Comparison of ENCODE assay signal across 19 cellular contexts in the genomic region with DNA sequence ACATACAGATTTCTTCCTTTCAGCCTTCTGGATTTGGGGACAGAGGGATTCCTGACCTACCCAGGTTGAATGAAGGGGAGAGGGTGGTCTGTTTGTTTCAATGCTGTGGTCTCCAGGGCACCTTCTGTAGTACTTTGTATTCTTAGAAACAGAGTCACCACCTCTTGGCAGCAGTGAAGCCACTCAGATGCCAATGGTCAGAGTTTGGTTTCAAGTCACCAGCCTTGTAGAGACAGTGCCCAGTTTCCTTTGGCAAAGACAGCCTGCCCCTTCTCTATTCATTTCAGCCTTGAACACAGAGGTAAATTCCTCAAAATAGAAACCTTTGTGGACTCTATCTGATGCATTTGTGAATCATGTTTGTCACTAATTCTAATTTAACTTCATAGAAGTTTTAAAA.
A peak's percentile ranks its signal among the peaks of the same experiment; 100 is the strongest.
DNase-seq lines count a peak whose midpoint lies in the region; ATAC-seq and TF ChIP-seq lines count a peak whose summit lies in the region.
"Had no signal": no experiment of that assay in that cellular context is flagged by ENCODE, and none has a peak within 500 bp of the region (broad histone marks: within the 10 kb centered on the region; RNA-seq: fewer than 3 reads in every experiment).

No MANE protein-coding gene starts in this region.

- TF ChIP-seq CTCF in adrenal gland (IDR thresholded peaks at IDR 0.05): no peak
- no peak for TF ChIP-seq CTCF in thyroid gland (IDR thresholded peaks at IDR 0.05)

- H3K27me3 Mint-ChIP-seq in T-helper 17 cell: peaks cover 62% of the 10 kb centered on the region

- intact Hi-C loops in adrenal gland (cut with DNase I): loop anchor here (5.0 to 10.0 kb wide), 2 partner anchors 483 to 565 kb away; no protein-coding TSS in a partner anchor
- intact Hi-C loops in thyroid gland (cut with DNase I): loop anchor here (10.0 kb wide), 1 partner anchor 483 kb away; no protein-coding TSS in a partner anchor

- no peak overlapping the region for H3K18ac ChIP-seq in mesenchymal stem cell (ENCODE audit: low read depth in 1 of 2, low read length in 2 of 2)

- no peak overlapping the region for H2BK15ac ChIP-seq in mesenchymal stem cell (ENCODE audit: low read depth, poor library complexity, severe bottlenecking)

- H3K27me3 ChIP-seq in adrenal gland: no peaks in the 10 kb centered on the region
- H3K27me3 ChIP-seq in thyroid gland: no peaks in the 10 kb centered on the region
- H3K27me3 ChIP-seq in mesenchymal stem cell (ENCODE audit: control insufficient read depth in 1 of 2, insufficient read depth in 1 of 2, low read length in 2 of 2): no peaks in the 10 kb centered on the region
- H3K27me3 ChIP-seq: upper lobe of right lung had no signal

- no peak overlapping the region for H3K23ac ChIP-seq in mesenchymal stem cell (ENCODE audit: low read length in 2 of 2)

- no peak overlapping the region for H2AK5ac ChIP-seq in mesenchymal stem cell (ENCODE audit: low read length, severe bottlenecking)

- no peak overlapping the region for H3K4me3 Mint-ChIP-seq in T-helper 17 cell
- H3K4me3 Mint-ChIP-seq: activated CD4-positive, alpha-beta memory T cell treated with anti-CD3 and anti-CD28 coated beads, Interleukin-2, amount 10 ng/mL, durations not matched to agents 7 days and 5 days; dendritic cell treated with granulocyte-macrophage colony-stimulating factor and Interleukin-4, amounts not matched to agents 40 ng/mL and 50 ng/mL, for 4 days; stimulated activated naive CD8-positive, alpha-beta T cell treated with anti-CD3 and anti-CD28 coated beads, Interleukin-15, Interleukin-2, amounts not matched to agents 100 ng/mL and 50 ng/mL, for 24 hours; T-helper 1 cell treated with Interleukin-12 subunit alpha and Interleukin-12 subunit beta and Interleukin-4 antibody, amounts not matched to agents 30 μg/mL and 1 μg/mL, for 36 hours had no signal

- DNase-seq in adrenal gland: peak in 5 of 7 donors; percentile 27 to 64 (median 42)
- DNase-seq in globus pallidus (ENCODE audit: low spot score): peak; percentile 56
- DNase-seq in myocyte (ENCODE audit: low read depth): peak; percentile 91
- peak; percentile 22 to 60 for DNase-seq in thyroid gland
- DNase-seq in RPMI8226: no peak
- DNase-seq in T-helper 17 cell: no peak
- no peak for DNase-seq in mesenchymal stem cell
- DNase-seq in NCI-H82 (lab: John Stamatoyannopoulos, UW): no peak
- DNase-seq: activated CD4-positive, alpha-beta memory T cell treated with anti-CD3 and anti-CD28 coated beads, Interleukin-2, amount 10 ng/mL, durations not matched to agents 7 days and 5 days; activated naive CD4-positive, alpha-beta T cell treated with Interleukin-2 at 50 U/mL for 16 hours; Caco-2; Kasumi-1; NCI-H1105; NCI-H526 treated with DMSO at 0.1 percent for 48 hours; SHP77 treated with DMSO at 0.1 percent for 48 hours; upper lobe of right lung had no signal

- H3K14ac ChIP-seq in mesenchymal stem cell (ENCODE audit: low read length in 2 of 2): no peak overlapping the region

- H4K91ac ChIP-seq in mesenchymal stem cell (ENCODE audit: low read length): no peak overlapping the region

- no peak for TF ChIP-seq POLR2A in adrenal gland (IDR thresholded peaks at IDR 0.05)
- no peak for TF ChIP-seq POLR2A in thyroid gland (IDR thresholded peaks at IDR 0.05)

- H2BK5ac ChIP-seq in mesenchymal stem cell (ENCODE audit: low read depth, low read length, poor library complexity, severe bottlenecking): no peak overlapping the region

- no peak overlapping the region for H3K4ac ChIP-seq in mesenchymal stem cell (ENCODE audit: low read depth in 1 of 2, low read length in 2 of 2)

- no peak for ATAC-seq in T-helper 17 cell
- ATAC-seq: upper lobe of right lung had no signal

- no peak overlapping the region for H2BK120ac ChIP-seq in mesenchymal stem cell (ENCODE audit: low read depth, low read length)

- H3K4me1 ChIP-seq in adrenal gland (replicated peaks in 1 of 2) (peaks cover 3 to 10% of the 10 kb centered on the region in 2 donors), thyroid gland (peaks cover 7 to 10% of the 10 kb centered on the region in 2 donors), mesenchymal stem cell (ENCODE audit: control insufficient read depth, insufficient read depth, low read depth, low read length) (peaks cover 9% of the 10 kb centered on the region)

- H4K8ac ChIP-seq in mesenchymal stem cell (ENCODE audit: low read length): no peak overlapping the region

- H3K9ac ChIP-seq in mesenchymal stem cell (ENCODE audit: low read length): no peak overlapping the region

- no peak overlapping the region for H2BK12ac ChIP-seq in mesenchymal stem cell (ENCODE audit: low read length in 2 of 2)

- H3K27ac Mint-ChIP-seq in T-helper 17 cell: no peak overlapping the region
- H3K27ac Mint-ChIP-seq: activated CD4-positive, alpha-beta memory T cell treated with anti-CD3 and anti-CD28 coated beads, Interleukin-2, amount 10 ng/mL, durations not matched to agents 7 days and 5 days; dendritic cell treated with granulocyte-macrophage colony-stimulating factor and Interleukin-4, amounts not matched to agents 40 ng/mL and 50 ng/mL, for 4 days; stimulated activated naive CD8-positive, alpha-beta T cell treated with anti-CD3 and anti-CD28 coated beads, Interleukin-15, Interleukin-2, amounts not matched to agents 100 ng/mL and 50 ng/mL, for 24 hours; T-helper 1 cell treated with Interleukin-12 subunit alpha and Interleukin-12 subunit beta and Interleukin-4 antibody, amounts not matched to agents 30 μg/mL and 1 μg/mL, for 36 hours had no signal

- H3K79me1 ChIP-seq in mesenchymal stem cell (replicated peaks; ENCODE audit: low read length, poor library complexity, severe bottlenecking): peaks cover 34% of the 10 kb centered on the region

- H3K36me3 Mint-ChIP-seq in T-helper 17 cell (ENCODE audit: low read depth): no peaks in the 10 kb centered on the region

- no peak overlapping the region for H2AFZ ChIP-seq in mesenchymal stem cell (ENCODE audit: low read depth, low read length)

- H3K9me3 ChIP-seq in adrenal gland (replicated peaks in 1 of 3) (no peaks in the 10 kb centered on the region), thyroid gland (no peaks in the 10 kb centered on the region), T-helper 17 cell (ENCODE audit: control insufficient read depth, low read length, poor library complexity, severe bottlenecking) (no peaks in the 10 kb centered on the region), mesenchymal stem cell (ENCODE audit: control insufficient read depth, low read length) (no peaks in the 10 kb centered on the region)
- H3K9me3 ChIP-seq: Caco-2, upper lobe of right lung had no signal

- H3K4me3 ChIP-seq in adrenal gland (no peak overlapping the region), thyroid gland (replicated peaks in 1 of 3) (no peak overlapping the region), mesenchymal stem cell (ENCODE audit: insufficient read depth in 1 of 2, low read depth in 1 of 2, low read length in 2 of 2) (no peak overlapping the region)
- H3K4me3 ChIP-seq: upper lobe of right lung had no signal

- H3K4me2 ChIP-seq in mesenchymal stem cell (ENCODE audit: low read length, poor library complexity, severe bottlenecking): no peak overlapping the region

- H3K36me3 ChIP-seq in adrenal gland (replicated peaks in 1 of 2): peaks cover 0 to 2% of the 10 kb centered on the region in 2 donors
- peaks cover 4 to 6% of the 10 kb centered on the region in 2 donors for H3K36me3 ChIP-seq in thyroid gland
- H3K36me3 ChIP-seq in mesenchymal stem cell (ENCODE audit: control insufficient read depth in 1 of 2, insufficient read depth in 2 of 2, low read depth in 1 of 2, low read length in 2 of 2): peaks cover 28 to 66% of the 10 kb centered on the region in 2 experiments

- H3K4me1 Mint-ChIP-seq in T-helper 17 cell: no peaks in the 10 kb centered on the region

- H3K27ac ChIP-seq in adrenal gland: peak overlapping the region in 1 of 5 donors; percentile 36
- peak overlapping the region in 1 of 3 donors; percentile 53 for H3K27ac ChIP-seq in thyroid gland
- no peak overlapping the region for H3K27ac ChIP-seq in mesenchymal stem cell (ENCODE audit: low read length, poor library complexity, severe bottlenecking)
- H3K27ac ChIP-seq: upper lobe of right lung had no signal

Comparison
In these comparisons a context has a peak if more than half of its experiments do, and no peak if none do; other contexts are left out.
1. DNase-seq: peak in adrenal gland (5 of 7), globus pallidus (single experiment), myocyte (single experiment) and thyroid gland (2 of 2); none in RPMI8226 (single experiment), T-helper 17 cell (0 of 3), mesenchymal stem cell (single experiment) and NCI-H82 (single experiment).